ENCODE assay signal across 29 cellular contexts in genomic region chr18:25125670-25126069, GRCh38.
"Had no signal": no experiment of that assay in that cellular context is flagged by ENCODE, and none has a peak within 500 bp of the region (broad histone marks: within the 10 kb centered on the region; RNA-seq: fewer than 3 reads in every experiment).

No MANE protein-coding gene starts in this region.

- H3K4me3 Mint-ChIP-seq: activated CD4-positive, alpha-beta memory T cell treated with anti-CD3 and anti-CD28 coated beads, Interleukin-2, amount 10 ng/mL, durations not matched to agents 7 days and 5 days; activated CD8-positive, alpha-beta memory T cell treated with anti-CD3 and anti-CD28 coated beads, Interleukin-2, amount 10 ng/mL, durations not matched to agents 7 days and 5 days; activated naive CD4-positive, alpha-beta T cell treated with anti-CD3 and anti-CD28 coated beads for 36 hours; brain had no signal

- H3K27me3 Mint-ChIP-seq: activated CD4-positive, alpha-beta memory T cell treated with anti-CD3 and anti-CD28 coated beads, Interleukin-2, amount 10 ng/mL, durations not matched to agents 7 days and 5 days; activated CD8-positive, alpha-beta memory T cell treated with anti-CD3 and anti-CD28 coated beads, Interleukin-2, amount 10 ng/mL, durations not matched to agents 7 days and 5 days; brain had no signal

- H3K36me3 Mint-ChIP-seq: activated CD8-positive, alpha-beta memory T cell treated with anti-CD3 and anti-CD28 coated beads, Interleukin-2, amount 10 ng/mL, durations not matched to agents 7 days and 5 days; activated naive CD4-positive, alpha-beta T cell treated with anti-CD3 and anti-CD28 coated beads, Interleukin-2, amount 50 U/mL, for 72 hours had no signal

- H3K4me1 Mint-ChIP-seq: activated CD4-positive, alpha-beta memory T cell treated with anti-CD3 and anti-CD28 coated beads, Interleukin-2, amount 10 ng/mL, durations not matched to agents 7 days and 5 days; activated CD8-positive, alpha-beta memory T cell treated with anti-CD3 and anti-CD28 coated beads, Interleukin-2, amount 10 ng/mL, durations not matched to agents 7 days and 5 days had no signal

- H3K4me3 ChIP-seq: MG63, SJCRH30, SK-N-MC had no signal

- H3K9me3 ChIP-seq: MG63, SJCRH30 had no signal

- H3K9me3 Mint-ChIP-seq: activated CD4-positive, alpha-beta memory T cell treated with anti-CD3 and anti-CD28 coated beads, Interleukin-2, amount 10 ng/mL, durations not matched to agents 7 days and 5 days; activated naive CD4-positive, alpha-beta T cell treated with anti-CD3 and anti-CD28 coated beads for 36 hours; activated T-helper 2 cell treated with anti-CD3 and anti-CD28 coated beads, Interferon-gamma antibody, Interleukin-2, Interleukin-4, amounts not matched to agents 10 μg/mL and 5 μg/mL and 100 μg/mL, durations not matched to agents 14 hours and 24 hours and 36 hours had no signal

- H3K27ac ChIP-seq: SJCRH30, SK-N-MC, WERI-Rb-1 had no signal

- DNase-seq: activated CD4-positive, alpha-beta memory T cell treated with anti-CD3 and anti-CD28 coated beads, Interleukin-2, amount 10 ng/mL, durations not matched to agents 7 days and 5 days; activated CD4-positive, alpha-beta T cell treated with anti-CD3 and anti-CD28 coated beads for 1 hour; activated CD4-positive, alpha-beta T cell treated with anti-CD3 and anti-CD28 coated beads for 48 hours; activated CD4-positive, CD25-positive, alpha-beta regulatory T cell; activated CD8-positive, alpha-beta memory T cell treated with anti-CD3 and anti-CD28 coated beads for 24 hours; activated CD8-positive, alpha-beta memory T cell treated with anti-CD3 and anti-CD28 coated beads, Interleukin-2, amount 10 ng/mL, durations not matched to agents 7 days and 5 days; activated gamma-delta T cell; activated naive CD4-positive, alpha-beta T cell treated with anti-CD3 and anti-CD28 coated beads for 36 hours; activated T-cell treated with anti-CD3 and anti-CD28 coated beads, Interleukin-2, amount 50 U/mL, for 1 hour; anterior cingulate cortex; caudate nucleus; cerebellar nuclear complex; Kasumi-1; MG63; NCI-H1048; NCI-H1436 treated with DMSO at 0.1 percent for 48 hours; NCI-H1694 treated with DMSO at 0.1 percent for 48 hours; NCI-H2029; NCI-H345; NCI-H524 treated with DMSO at 0.1 percent for 48 hours; SHP77; SJCRH30; T1000; WERI-Rb-1 had no signal

- ATAC-seq: activated CD8-positive, alpha-beta memory T cell treated with anti-CD3 and anti-CD28 coated beads, Interleukin-2, amount 10 ng/mL, durations not matched to agents 7 days and 5 days; activated naive CD4-positive, alpha-beta T cell treated with anti-CD3 and anti-CD28 coated beads, Interleukin-2, amount 50 U/mL, for 72 hours; Panc1 had no signal

- H3K36me3 ChIP-seq: MG63, SJCRH30, WERI-Rb-1 had no signal

- H3K4me1 ChIP-seq: SJCRH30 had no signal

- H3K27ac Mint-ChIP-seq: activated CD4-positive, alpha-beta memory T cell treated with anti-CD3 and anti-CD28 coated beads, Interleukin-2, amount 10 ng/mL, durations not matched to agents 7 days and 5 days; activated CD8-positive, alpha-beta memory T cell treated with anti-CD3 and anti-CD28 coated beads, Interleukin-2, amount 10 ng/mL, durations not matched to agents 7 days and 5 days; activated naive CD4-positive, alpha-beta T cell treated with anti-CD3 and anti-CD28 coated beads for 36 hours; activated naive CD4-positive, alpha-beta T cell treated with anti-CD3 and anti-CD28 coated beads, Interleukin-2, amount 50 U/mL, for 72 hours; activated T-helper 2 cell treated with anti-CD3 and anti-CD28 coated beads, Interferon-gamma antibody, Interleukin-2, Interleukin-4, amounts not matched to agents 10 μg/mL and 5 μg/mL and 100 μg/mL, durations not matched to agents 14 hours and 24 hours and 36 hours; brain had no signal

- H3K27me3 ChIP-seq: MG63, SJCRH30 had no signal
